8 cellular contexts compared by ENCODE assay signal in genomic region chr15:40038267-40038653, GRCh38. TPM values are rescaled to one million over a fixed set of nuclear protein-coding genes. Genes with fewer than 3 reads are reported as not detected.
A peak's percentile ranks its signal among the peaks of the same experiment; 100 is the strongest.
DNase-seq lines count a peak whose midpoint lies in the region; ATAC-seq and TF ChIP-seq lines count a peak whose summit lies in the region.

No MANE protein-coding gene starts in this region.

- BruUV-seq in IMR-90 (replicated peaks; lab: Mats Ljungman, UMichigan) (TSS peak; percentile 42), MCF 10A (replicated peaks; lab: Mats Ljungman, UMichigan) (no TSS peak)

- POLR2A ChIA-PET in IMR-90 (lab: Charles Lee; ENCODE audit: unreplicated experiment) (interaction anchor here (0.6 to 0.7 kb wide), 2 partner anchors 80 to 247 kb away, joined by 3 read pairs; no protein-coding TSS in a partner anchor), MCF 10A (lab: Yijun Ruan, JAX) (interaction anchor here (0.6 to 2.7 kb wide), 21 partner anchors 9 to 255 kb away, joined by 3 to 12 read pairs (median 4); partner anchors contain the start of genes BMF, EIF2AK4 and FSIP1)

- peaks cover 10% of the 10 kb centered on the region; the same call in 1 of the 2 replicates for H4K20me1 ChIP-seq in IMR-90 (ENCODE audit: insufficient read depth, low read length)

- peak overlapping the region; percentile 99 for H3K23ac ChIP-seq in IMR-90 (ENCODE audit: low read depth, low read length)

- H3K9me1 ChIP-seq in IMR-90 (ENCODE audit: insufficient read depth, low read length), result 0 out of 2 replicates have a peak, but pooled peaks cover 4% of the 10 kb centered on the region

- H3K36me3 ChIP-seq in IMR-90 (ENCODE audit: control insufficient read depth, insufficient read depth, low read length), result peaks cover 21% of the 10 kb centered on the region
- H3K36me3 ChIP-seq in urinary bladder (ENCODE audit: insufficient read depth), result peaks cover 5% of the 10 kb centered on the region

- H4K91ac ChIP-seq in IMR-90 (ENCODE audit: insufficient read depth, low read depth, low read length), result peak overlapping the region; percentile 92

- in situ Hi-C loops in IMR-90 (cut with MboI; ENCODE audit: low sequenced_read_pairs), result no loop called here

- CTCF ChIA-PET in IMR-90 (lab: Yijun Ruan, JAX) (no interaction called here), MCF 10A (lab: Yijun Ruan, JAX) (interaction anchor here (0.6 to 5.2 kb wide), 9 partner anchors 14 to 458 kb away, joined by 3 to 46 read pairs (median 4); partner anchors contain the start of gene BMF)

- H4K5ac ChIP-seq in IMR-90 (ENCODE audit: low read depth, low read length), result peak overlapping the region; percentile 86

- no peak for TF ChIP-seq RAD21 in IMR-90 (IDR thresholded peaks at IDR 0.05; ENCODE audit: low read length)

- 0% methylated on average over 2 of the region's 18 CpGs; no CpG with 5 or more reads in 1 of the 2 experiments for WGBS in IMR-90 (ENCODE audit: extremely low coverage in 2 of 2, insufficient read length in 1 of 2), 2 experiments
- WGBS in lower leg skin, 2 donors, result 1 to 2% methylated on average over 18 of the region's 18 CpGs
- WGBS in urinary bladder, result 2% methylated on average over 18 of the region's 18 CpGs

- H2AK5ac ChIP-seq in IMR-90 (ENCODE audit: low read depth, low read length), result peak overlapping the region; percentile 73; the same call in 1 of the 2 replicates

- peak overlapping the region; percentile 97 for H3K9ac ChIP-seq in IMR-90 (ENCODE audit: low read depth, low read length)

- peaks cover 9% of the 10 kb centered on the region for H3K4me1 Mint-ChIP-seq in MCF 10A (ENCODE audit: insufficient read depth, unreplicated experiment)

- no peak for TF ChIP-seq CTCF in IMR-90 (conservative IDR thresholded peaks at IDR 0.05; ENCODE audit: low read depth, low read length)
- no peak for TF ChIP-seq CTCF in MCF 10A (IDR thresholded peaks at IDR 0.05; ENCODE audit: unreplicated experiment)
- TF ChIP-seq CTCF in lower leg skin (IDR thresholded peaks at IDR 0.05), result no peak

- H2AK9ac ChIP-seq in IMR-90 (replicated peaks; ENCODE audit: low read depth, low read length, poor library complexity), result peak overlapping the region; percentile 89

- DNase-seq in AG08395 (ENCODE audit: low spot score) (peak; percentile 36), IMR-90 (peak; percentile 56), MCF 10A (ENCODE audit: unreplicated experiment) (no peak), lower leg skin (ENCODE audit: low spot score in 2 of 2) (no peak)

- H3K27ac Mint-ChIP-seq in MCF 10A (ENCODE audit: low read depth, unreplicated experiment), result peak overlapping the region; percentile 97

- no peak overlapping the region for H2BK15ac ChIP-seq in IMR-90 (ENCODE audit: low read depth, low read length)

- peak overlapping the region; percentile 99 for H3K14ac ChIP-seq in IMR-90 (replicated peaks; ENCODE audit: low read depth, low read length)

- H3K4me1 ChIP-seq in IMR-90 (ENCODE audit: control insufficient read depth, insufficient read depth, low read length), result peaks cover 3% of the 10 kb centered on the region; the same call in 1 of the 2 replicates
- H3K4me1 ChIP-seq in urinary bladder (ENCODE audit: insufficient read depth), result no peaks in the 10 kb centered on the region

- H2BK120ac ChIP-seq in IMR-90 (ENCODE audit: low read depth, low read length), result 0 out of 2 replicates have a peak overlapping the region, but pooled peaks have one; percentile 0

- no peaks in the 10 kb centered on the region for H3K27me3 Mint-ChIP-seq in MCF 10A (ENCODE audit: insufficient read depth, unreplicated experiment)

- no peaks in the 10 kb centered on the region for H3K9me3 Mint-ChIP-seq in MCF 10A (ENCODE audit: unreplicated experiment)

- H3K27me3 ChIP-seq in IMR-90 (ENCODE audit: control insufficient read depth, insufficient read depth, low read length), result no peaks in the 10 kb centered on the region

- H3K4me3 ChIP-seq in IMR-90 (ENCODE audit: insufficient read depth, low read depth, low read length) (peak overlapping the region; percentile 83), lower leg skin (ENCODE audit: low read depth, poor library complexity, severe bottlenecking) (peak overlapping the region; percentile 75), urinary bladder (ENCODE audit: low read depth, low read length) (peak overlapping the region; percentile 62)

- peak overlapping the region; percentile 71 for H3K56ac ChIP-seq in IMR-90 (ENCODE audit: extremely low read depth, insufficient read depth, low read length)

- peak overlapping the region; percentile 92 for H3K4me3 Mint-ChIP-seq in MCF 10A (ENCODE audit: unreplicated experiment)

- no peak overlapping the region; the same call in 1 of the 2 replicates for H3K18ac ChIP-seq in IMR-90 (ENCODE audit: low read depth, low read length)

- H2BK20ac ChIP-seq in IMR-90 (ENCODE audit: low read depth, low read length), result no peak overlapping the region

- dilution Hi-C loops in IMR-90 (cut with HindIII; ENCODE audit: low sequenced_read_pairs, unreplicated experiment), result no loop called here

- TF ChIP-seq POLR2A in IMR-90 (IDR thresholded peaks at IDR 0.05; ENCODE audit: low read depth, low read length), result no peak
- no peak for TF ChIP-seq POLR2A in lower leg skin (IDR thresholded peaks at IDR 0.05)

- peaks cover 17 to 45% of the 10 kb centered on the region in 2 experiments for H3K79me1 ChIP-seq in IMR-90 (ENCODE audit: low read depth in 1 of 2, low read length in 2 of 2)

- H3K4me2 ChIP-seq in IMR-90 (ENCODE audit: low read depth, low read length), result peak overlapping the region; percentile 78

- intact Hi-C loops in IMR-90 (cut with micrococcal nuclease) (loop anchor here (1.0 kb wide), 1 partner anchor 252 kb away; no protein-coding TSS in a partner anchor), MCF 10A (cut with micrococcal nuclease) (loop anchor here (2.0 to 5.0 kb wide), 2 partner anchors 151 to 251 kb away; no protein-coding TSS in a partner anchor), lower leg skin (cut with DNase I; ENCODE audit: low total_unique reads) (no loop called here)

- H2BK5ac ChIP-seq in IMR-90 (ENCODE audit: low read depth, low read length, poor library complexity, severe bottlenecking), result peak overlapping the region; percentile 96

- no peaks in the 10 kb centered on the region for H3K9me3 ChIP-seq in IMR-90 (ENCODE audit: control insufficient read depth, insufficient read depth, low read length)

- H2AFZ ChIP-seq in IMR-90 (replicated peaks; ENCODE audit: low read length, poor library complexity), result peak overlapping the region; percentile 97

- peaks cover 47% of the 10 kb centered on the region for H3K36me3 Mint-ChIP-seq in MCF 10A (ENCODE audit: insufficient read depth, unreplicated experiment)

- H4K8ac ChIP-seq in IMR-90 (ENCODE audit: low read depth in 2 of 2, low read length in 2 of 2), result peak overlapping the region; percentile 90 to 99; a peak in 3 of 4 replicates

- peak overlapping the region; percentile 96 for H3K4ac ChIP-seq in IMR-90 (ENCODE audit: low read depth, low read length)

- H3K27ac ChIP-seq in IMR-90 (ENCODE audit: insufficient read depth, low read length) (peak overlapping the region; percentile 98), urinary bladder (ENCODE audit: low read depth) (peak overlapping the region; percentile 88)

- ATAC-seq in IMR-90 (ENCODE audit: low read depth), result peak; percentile 6
- ATAC-seq in GM18909 (IDR thresholded peaks at IDR 0.05; ENCODE audit: poor library complexity, unreplicated experiment), result no peak
- no peak for ATAC-seq in HG02623 (IDR thresholded peaks at IDR 0.05; ENCODE audit: unreplicated experiment)
- no peak for ATAC-seq in GM18517 (IDR thresholded peaks at IDR 0.05; ENCODE audit: unreplicated experiment)

TF ChIP-seq in IMR-90, 13 proteins besides CTCF, POLR2A, EP300 and RAD21:
- TF ChIP-seq MXI1 (IDR thresholded peaks at IDR 0.05; ENCODE audit: borderline replicate concordance, low read depth, low read length) (no peak), ELK1 (IDR thresholded peaks at IDR 0.05; ENCODE audit: borderline replicate concordance, low read depth, low read length) (no peak), CHD1 (IDR thresholded peaks at IDR 0.05; ENCODE audit: low read depth, low read length) (no peak; the same call in 1 of the 2 replicates), BHLHE40 (IDR thresholded peaks at IDR 0.05; ENCODE audit: low read depth, low read length) (no peak), NFE2L2 (IDR thresholded peaks at IDR 0.05; ENCODE audit: low read depth, low read length) (no peak), MAZ (IDR thresholded peaks at IDR 0.05; ENCODE audit: borderline replicate concordance, low read depth, low read length) (0 out of 2 replicates have a peak, but pooled peaks have one; percentile 25)

RNA-seq across cellular contexts. Expression of gene SRP14, which starts 0.7 kb away (rescaled TPM):
- total RNA-seq in IMR-90 (2012; rRNA removed) (106 and 205 TPM in 2 replicates), MCF 10A (2022) (165 and 203 TPM in 2 replicates), lower leg skin (100 to 1,000 TPM; 177 to 220 (median 201) TPM), urinary bladder (115 TPM)
- polyA plus RNA-seq in IMR-90 (2012; rRNA removed) (295 and 296 TPM in 2 replicates), urinary bladder (362 TPM)
- polyA plus RNA-seq in IMR-90 (2012; cell fraction: cytosol; rRNA removed), result 198 and 487 TPM in 2 replicates
- polyA plus RNA-seq in IMR-90 (2012; cell fraction: nucleus; rRNA removed; ENCODE audit: low replicate concordance), result 41.4 and 203 TPM in 2 replicates

Comparison
In these comparisons a context has a peak if more than half of its experiments do, and no peak if none do; other contexts are left out.
1. DNase-seq: peak in AG08395 (single experiment) and IMR-90 (single experiment); none in MCF 10A (single experiment) and lower leg skin (0 of 2).
2. Peak in every context shown above with its lines, with median percentiles within 50 percentile points of each other: H3K4me3 ChIP-seq.